Comparison of ENCODE assay signal across 16 cellular contexts in the genomic region with DNA sequence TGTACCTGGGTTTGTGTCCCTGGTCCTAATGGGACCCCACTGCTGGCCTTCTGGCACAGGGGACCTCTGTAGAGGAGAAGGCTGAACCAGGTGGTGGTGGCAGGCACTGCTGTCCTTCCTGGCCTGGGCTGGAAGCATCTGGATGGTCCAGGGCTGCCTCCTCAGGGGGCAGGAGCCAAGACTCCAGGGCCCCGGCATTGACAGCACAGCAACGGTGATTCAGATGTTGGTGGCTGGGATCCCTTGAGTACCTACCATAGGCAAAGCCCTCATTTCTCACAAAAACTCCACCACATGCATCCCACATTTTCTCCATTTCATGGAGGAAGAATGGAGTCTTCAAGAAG. TPM values are rescaled to one million over a fixed set of nuclear protein-coding genes. Genes with fewer than 3 reads are reported as not detected.
DNase-seq lines count a peak whose midpoint lies in the region; ATAC-seq and TF ChIP-seq lines count a peak whose summit lies in the region.
"Had no signal": no experiment of that assay in that cellular context is flagged by ENCODE, and none has a peak within 500 bp of the region (broad histone marks: within the 10 kb centered on the region; RNA-seq: fewer than 3 reads in every experiment).

No MANE protein-coding gene starts in this region.

- H3K36me3 Mint-ChIP-seq in activated T-cell treated with anti-CD3 and anti-CD28 coated beads, Interleukin-2, amount 50 U/mL, for 24 hours (ENCODE audit: low read depth), result peaks cover 52% of the 10 kb centered on the region
- peaks cover 7% of the 10 kb centered on the region for H3K36me3 Mint-ChIP-seq in activated T-cell treated with anti-CD3 and anti-CD28 coated beads, Interleukin-2, amount 50 U/mL, for 4 hours (ENCODE audit: insufficient read depth)
- H3K36me3 Mint-ChIP-seq in stimulated activated naive CD8-positive, alpha-beta T cell treated with anti-CD3 and anti-CD28 coated beads, Interleukin-15, Interleukin-2, amounts not matched to agents 100 ng/mL and 50 ng/mL, for 24 hours (ENCODE audit: low read depth), result peaks cover 34% of the 10 kb centered on the region

- H3K9me3 ChIP-seq in uterus, result peaks cover 0 to 6% of the 10 kb centered on the region in 2 donors

- peaks cover 62% of the 10 kb centered on the region for H3K4me1 Mint-ChIP-seq in activated T-cell treated with anti-CD3 and anti-CD28 coated beads, Interleukin-2, amount 50 U/mL, for 24 hours (ENCODE audit: low read depth)
- peaks cover 60% of the 10 kb centered on the region for H3K4me1 Mint-ChIP-seq in activated T-cell treated with anti-CD3 and anti-CD28 coated beads, Interleukin-2, amount 50 U/mL, for 4 hours (ENCODE audit: low read depth)
- H3K4me1 Mint-ChIP-seq in stimulated activated naive CD8-positive, alpha-beta T cell treated with anti-CD3 and anti-CD28 coated beads, Interleukin-15, Interleukin-2, amounts not matched to agents 100 ng/mL and 50 ng/mL, for 24 hours (ENCODE audit: low read depth), result peaks cover 63% of the 10 kb centered on the region

- H3K9me3 Mint-ChIP-seq in activated T-cell treated with anti-CD3 and anti-CD28 coated beads, Interleukin-2, amount 50 U/mL, for 24 hours, result peaks cover 14% of the 10 kb centered on the region
- H3K9me3 Mint-ChIP-seq in activated T-cell treated with anti-CD3 and anti-CD28 coated beads, Interleukin-2, amount 50 U/mL, for 4 hours, result peaks cover 5% of the 10 kb centered on the region
- H3K9me3 Mint-ChIP-seq in stimulated activated naive CD8-positive, alpha-beta T cell treated with anti-CD3 and anti-CD28 coated beads, Interleukin-15, Interleukin-2, amounts not matched to agents 100 ng/mL and 50 ng/mL, for 24 hours, result peaks cover 4% of the 10 kb centered on the region
- H3K9me3 Mint-ChIP-seq: neural crest cell had no signal

- peak; percentile 39 for DNase-seq in activated T-cell treated with anti-CD3 and anti-CD28 coated beads, Interleukin-2, amount 50 U/mL, for 24 hours
- no peak for DNase-seq in activated T-cell treated with anti-CD3 and anti-CD28 coated beads for 4 hours
- DNase-seq in activated T-cell treated with anti-CD3 and anti-CD28 coated beads, Interleukin-2, amount 50 U/mL, for 4 hours, result no peak
- DNase-seq in left lobe of liver (ENCODE audit: low spot score), result peak; percentile 43
- DNase-seq in NCI-H2171 (lab: John Stamatoyannopoulos, UW), result no peak
- no peak for DNase-seq in NCI-H446 (lab: John Stamatoyannopoulos, UW)
- DNase-seq in uterus, result no peak
- DNase-seq: activated gamma-delta T cell, glutamatergic neuron, GM23248, mammary epithelial cell, NCI-H1092 treated with DMSO at 0.1 percent for 48 hours had no signal

- H3K27ac ChIP-seq in uterus, result no peak overlapping the region
- H3K27ac ChIP-seq: GM23248 had no signal

- no peak for TF ChIP-seq POLR2A in uterus (IDR thresholded peaks at IDR 0.05)

- ATAC-seq in activated T-cell treated with anti-CD3 and anti-CD28 coated beads, Interleukin-2, amount 50 U/mL, for 4 hours, result no peak
- ATAC-seq in left lobe of liver, result no peak

- no peaks in the 10 kb centered on the region for H3K4me1 ChIP-seq in uterus

- TF ChIP-seq CTCF in uterus (IDR thresholded peaks at IDR 0.05), result no peak

- no peaks in the 10 kb centered on the region for H3K27me3 ChIP-seq in uterus

- H3K27me3 Mint-ChIP-seq in activated T-cell treated with anti-CD3 and anti-CD28 coated beads, Interleukin-2, amount 50 U/mL, for 24 hours, result no peaks in the 10 kb centered on the region
- no peaks in the 10 kb centered on the region for H3K27me3 Mint-ChIP-seq in activated T-cell treated with anti-CD3 and anti-CD28 coated beads, Interleukin-2, amount 50 U/mL, for 4 hours (ENCODE audit: low read depth)
- no peaks in the 10 kb centered on the region for H3K27me3 Mint-ChIP-seq in stimulated activated naive CD8-positive, alpha-beta T cell treated with anti-CD3 and anti-CD28 coated beads, Interleukin-15, Interleukin-2, amounts not matched to agents 100 ng/mL and 50 ng/mL, for 24 hours
- H3K27me3 Mint-ChIP-seq: brain had no signal

- intact Hi-C loops in uterus (cut with DNase I; ENCODE audit: low total_unique reads), result no loop called here

- H3K36me3 ChIP-seq in uterus, result no peaks in the 10 kb centered on the region

- no peak overlapping the region for H3K4me3 ChIP-seq in uterus
- H3K4me3 ChIP-seq: GM23248 had no signal

- H3K4me3 Mint-ChIP-seq in activated T-cell treated with anti-CD3 and anti-CD28 coated beads, Interleukin-2, amount 50 U/mL, for 24 hours, result peak overlapping the region; percentile 18
- H3K4me3 Mint-ChIP-seq in activated T-cell treated with anti-CD3 and anti-CD28 coated beads, Interleukin-2, amount 50 U/mL, for 4 hours, result peak overlapping the region; percentile 40
- H3K4me3 Mint-ChIP-seq in stimulated activated naive CD8-positive, alpha-beta T cell treated with anti-CD3 and anti-CD28 coated beads, Interleukin-15, Interleukin-2, amounts not matched to agents 100 ng/mL and 50 ng/mL, for 24 hours, result no peak overlapping the region
- H3K4me3 Mint-ChIP-seq: brain, neural crest cell had no signal

- H3K27ac Mint-ChIP-seq in activated T-cell treated with anti-CD3 and anti-CD28 coated beads, Interleukin-2, amount 50 U/mL, for 24 hours, result peak overlapping the region; percentile 92
- H3K27ac Mint-ChIP-seq in stimulated activated naive CD8-positive, alpha-beta T cell treated with anti-CD3 and anti-CD28 coated beads, Interleukin-15, Interleukin-2, amounts not matched to agents 100 ng/mL and 50 ng/mL, for 24 hours, result peak overlapping the region; percentile 83
- H3K27ac Mint-ChIP-seq: brain had no signal

RNA-seq across cellular contexts. Expression of a gene that starts 15.0 kb away (rescaled TPM):
- total RNA-seq in activated T-cell treated with anti-CD3 and anti-CD28 coated beads, Interleukin-2, amount 50 U/mL, for 4 hours, result 10 to 100 TPM; 32.5 to 36.3 (median 32.6) TPM
- total RNA-seq in left lobe of liver (2.3 TPM), uterus (1 to 10 TPM in 3 of 4 donors, under 1 TPM in 1; 0.29 to 4.9 (median 2.9) TPM)
- total RNA-seq: dermis microvascular lymphatic vessel endothelial cell, GM23248 had no signal

Comparison
In these comparisons a context has a peak if more than half of its experiments do, and no peak if none do; other contexts are left out.
1. DNase-seq: peak in activated T-cell treated with anti-CD3 and anti-CD28 coated beads, Interleukin-2, amount 50 U/mL, for 24 hours (single experiment) and left lobe of liver (single experiment); none in activated T-cell treated with anti-CD3 and anti-CD28 coated beads for 4 hours (single experiment), activated T-cell treated with anti-CD3 and anti-CD28 coated beads, Interleukin-2, amount 50 U/mL, for 4 hours (single experiment), NCI-H2171 (single experiment), NCI-H446 (0 of 2) and uterus (0 of 2).
2. RNA of a gene that starts 15.0 kb away (total RNA-seq): 32.5 to 36.3 TPM in activated T-cell treated with anti-CD3 and anti-CD28 coated beads, Interleukin-2, amount 50 U/mL, for 4 hours; 0.29 to 4.9 TPM in uterus and 2.3 TPM in left lobe of liver (single experiment); every median in the first group is over 4 times any median in the second.